8 cellular contexts compared by ENCODE assay signal in the genomic region with DNA sequence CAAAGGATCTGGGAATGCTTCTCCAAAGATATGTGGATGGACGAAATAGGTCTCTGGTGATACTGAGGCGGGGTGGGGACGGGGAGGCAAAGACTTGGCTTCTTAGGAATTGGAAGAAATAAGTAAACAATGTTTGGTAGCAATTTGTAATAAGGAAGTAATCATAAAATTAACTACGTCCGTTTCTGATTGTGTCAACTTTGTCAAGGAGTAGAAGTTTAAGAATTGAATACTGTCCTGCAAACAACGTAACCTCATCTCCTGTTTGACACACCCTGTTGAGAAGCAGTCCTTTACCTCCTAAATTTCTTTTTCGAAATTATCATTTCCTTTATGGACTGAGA. TPM values are rescaled to one million over a fixed set of nuclear protein-coding genes. Genes with fewer than 3 reads are reported as not detected.
DNase-seq lines count a peak whose midpoint lies in the region; ATAC-seq and TF ChIP-seq lines count a peak whose summit lies in the region.

No MANE protein-coding gene starts in this region.

- no peak for ATAC-seq in activated CD4-positive, alpha-beta T cell treated with anti-CD3 and anti-CD28 coated beads for 36 hours
- ATAC-seq in thoracic aorta (ENCODE audit: insufficient number of reproducible peaks, low FRiP score, low read depth), result no peak
- ATAC-seq in GM18861 (IDR thresholded peaks at IDR 0.05; ENCODE audit: unreplicated experiment), result no peak

- H3K36me3 ChIP-seq in adipocyte (ENCODE audit: control insufficient read depth, insufficient read depth, low read length, severe bottlenecking) (peaks cover 33% of the 10 kb centered on the region), thoracic aorta (peaks cover 28% of the 10 kb centered on the region)

- no peaks in the 10 kb centered on the region for H3K9me3 Mint-ChIP-seq in activated CD4-positive, alpha-beta T cell treated with anti-CD3 and anti-CD28 coated beads for 36 hours (ENCODE audit: low read depth)

- H3K4me3 ChIP-seq in adipocyte (ENCODE audit: low read length), result peak overlapping the region; percentile 98
- peak overlapping the region; percentile 88 for H3K4me3 ChIP-seq in thoracic aorta

- peak overlapping the region; percentile 78 for H3K27ac ChIP-seq in layer of hippocampus (ENCODE audit: low read depth, low read length)
- H3K27ac ChIP-seq in thoracic aorta, result peak overlapping the region; percentile 82 to 89

- H3K4me1 Mint-ChIP-seq in activated CD4-positive, alpha-beta T cell treated with anti-CD3 and anti-CD28 coated beads for 36 hours, result peaks cover 47% of the 10 kb centered on the region

- POLR2A ChIA-PET in activated CD4-positive, alpha-beta T cell treated with anti-CD3 and anti-CD28 coated beads for 36 hours (lab: Charles Lee), result interaction anchor here (1.0 to 1.3 kb wide), 2 partner anchors 21 to 227 kb away, joined by 4 to 5 read pairs; partner anchors contain the start of gene NUDT17

- H3K27ac Mint-ChIP-seq in activated CD4-positive, alpha-beta T cell treated with anti-CD3 and anti-CD28 coated beads for 36 hours, result peak overlapping the region; percentile 98

- peak overlapping the region; percentile 98 for H3K9ac ChIP-seq in adipocyte (ENCODE audit: low read length)

- peaks cover 8% of the 10 kb centered on the region for H3K4me1 ChIP-seq in adipocyte (ENCODE audit: control insufficient read depth, insufficient read depth, low read length)
- H3K4me1 ChIP-seq in thoracic aorta (ENCODE audit: control insufficient read depth in 1 of 2, low read depth in 2 of 2), result peaks cover 14 to 15% of the 10 kb centered on the region in 2 donors

- peak overlapping the region; percentile 97 for H3K4me3 Mint-ChIP-seq in activated CD4-positive, alpha-beta T cell treated with anti-CD3 and anti-CD28 coated beads for 36 hours

- peaks cover 35% of the 10 kb centered on the region for H3K36me3 Mint-ChIP-seq in activated CD4-positive, alpha-beta T cell treated with anti-CD3 and anti-CD28 coated beads for 36 hours (ENCODE audit: low read depth)

- no peaks in the 10 kb centered on the region for H3K9me3 ChIP-seq in adipocyte (ENCODE audit: control insufficient read depth, low read length)
- H3K9me3 ChIP-seq in thoracic aorta, result no peaks in the 10 kb centered on the region

- no peaks in the 10 kb centered on the region for H3K27me3 Mint-ChIP-seq in activated CD4-positive, alpha-beta T cell treated with anti-CD3 and anti-CD28 coated beads for 36 hours

- H3K27me3 ChIP-seq in adipocyte (replicated peaks; ENCODE audit: control insufficient read depth, insufficient read depth, low read length) (no peaks in the 10 kb centered on the region), layer of hippocampus (ENCODE audit: control insufficient read depth, insufficient read depth, low read length) (no peaks in the 10 kb centered on the region), thoracic aorta (replicated peaks; ENCODE audit: insufficient read depth) (no peaks in the 10 kb centered on the region)

- CTCF ChIA-PET in activated CD4-positive, alpha-beta T cell treated with anti-CD3 and anti-CD28 coated beads for 36 hours (lab: Charles Lee), result interaction anchor here (0.6 to 8.1 kb wide), 3 partner anchors 22 to 130 kb away, joined by 3 to 98 read pairs (median 3); partner anchors contain the start of gene NUDT17

- intact Hi-C loops in activated CD4-positive, alpha-beta T cell treated with anti-CD3 and anti-CD28 coated beads for 36 hours (cut with DNase I, micrococcal nuclease), result loop anchor here in 1 of 2 experiments (10.0 kb wide), 1 partner anchor 80 kb away; no protein-coding TSS in a partner anchor

- TF ChIP-seq CTCF in thoracic aorta (IDR thresholded peaks at IDR 0.05), result no peak

- no peak for DNase-seq in activated CD4-positive, alpha-beta T cell treated with anti-CD3 and anti-CD28 coated beads for 36 hours
- no peak for DNase-seq in activated CD4-positive, alpha-beta T cell treated with anti-CD3 and anti-CD28 coated beads, Interleukin-2, amount 50 U/mL, for 48 hours
- DNase-seq in adipocyte (ENCODE audit: low read depth) (no peak), thoracic aorta (ENCODE audit: low spot score) (no peak), NCI-H146 treated with DMSO at 0.1 percent for 48 hours (lab: John Stamatoyannopoulos, UW; ENCODE audit: unreplicated experiment) (no peak), DMS153 (lab: John Stamatoyannopoulos, UW) (no peak)

RNA-seq across cellular contexts. Expression of gene POLR3C, which starts 0.5 kb away (rescaled TPM):
- total RNA-seq in activated CD4-positive, alpha-beta T cell treated with anti-CD3 and anti-CD28 coated beads for 36 hours, result 10 to 100 TPM; 34.2 to 42.6 TPM
- 10 to 100 TPM; 23.4 to 42.9 TPM for total RNA-seq in thoracic aorta

RNA-seq across cellular contexts. Expression of gene RNF115, which starts 0.6 kb away (rescaled TPM):
- total RNA-seq in activated CD4-positive, alpha-beta T cell treated with anti-CD3 and anti-CD28 coated beads for 36 hours, result 10 to 100 TPM; 11.8 to 13.9 TPM
- total RNA-seq in thoracic aorta, result 10 to 100 TPM; 52.7 to 60.4 TPM

RNA-seq across cellular contexts. Expression of gene NUDT17, which starts 21.0 kb away (rescaled TPM):
- total RNA-seq in activated CD4-positive, alpha-beta T cell treated with anti-CD3 and anti-CD28 coated beads for 36 hours, result 1 to 10 TPM; 3.7 to 4.0 TPM
- 10 to 100 TPM in 1 of 2 donors, 1 to 10 TPM in 1; 3.6 to 19.1 TPM for total RNA-seq in thoracic aorta

RNA-seq across cellular contexts. Expression of gene PIAS3, which starts 34.4 kb away (rescaled TPM):
- 10 to 100 TPM; 20.0 to 22.0 TPM for total RNA-seq in activated CD4-positive, alpha-beta T cell treated with anti-CD3 and anti-CD28 coated beads for 36 hours
- 10 to 100 TPM; 34.4 to 60.1 TPM for total RNA-seq in thoracic aorta
